In genomic region chr20:5835234-5835845, GRCh38 we compare ENCODE assay signal across 9 cellular contexts.
A peak's percentile ranks its signal among the peaks of the same experiment; 100 is the strongest.
DNase-seq lines count a peak whose midpoint lies in the region; ATAC-seq and FAIRE-seq lines count a peak whose summit lies in the region.
"Had no signal": no experiment of that assay in that cellular context is flagged by ENCODE, and none has a peak within 500 bp of the region (broad histone marks: within the 10 kb centered on the region; RNA-seq: fewer than 3 reads in every experiment).

No MANE protein-coding gene starts in this region.

- H3K27ac Mint-ChIP-seq in IgD-negative memory B cell = peak overlapping the region; percentile 55 to 87 (median 71)
- peak overlapping the region; percentile 87 for H3K27ac Mint-ChIP-seq in activated naive CD4-positive, alpha-beta T cell treated with anti-CD3 and anti-CD28 coated beads, Interleukin-2, amount 50 U/mL, for 24 hours
- H3K27ac Mint-ChIP-seq: T-helper 1 cell treated with Interleukin-12 subunit alpha and Interleukin-12 subunit beta and Interleukin-4 antibody, amounts not matched to agents 30 μg/mL and 1 μg/mL, for 36 hours had no signal

- peak; percentile 99 for FAIRE-seq in islet of Langerhans (lab: Jason Lieb, UNC)

- peaks cover 28% of the 10 kb centered on the region for H3K36me3 Mint-ChIP-seq in IgD-negative memory B cell
- H3K36me3 Mint-ChIP-seq in activated naive CD4-positive, alpha-beta T cell treated with anti-CD3 and anti-CD28 coated beads, Interleukin-2, amount 50 U/mL, for 24 hours = peaks cover 12% of the 10 kb centered on the region

- ATAC-seq in HG03139 (IDR thresholded peaks at IDR 0.05; ENCODE audit: unreplicated experiment) (no peak), GM21529 (IDR thresholded peaks at IDR 0.05; ENCODE audit: unreplicated experiment) (no peak)

- DNase-seq in Ammon's horn (ENCODE audit: low spot score) = peak; percentile 26
- no peak for DNase-seq in anterior cingulate cortex (lab: John Stamatoyannopoulos, UW)
- no peak for DNase-seq in occipital lobe (lab: John Stamatoyannopoulos, UW)

- peaks cover 0 to 4% (median 0%) of the 10 kb centered on the region in 3 donors for H3K9me3 Mint-ChIP-seq in IgD-negative memory B cell
- H3K9me3 Mint-ChIP-seq in activated naive CD4-positive, alpha-beta T cell treated with anti-CD3 and anti-CD28 coated beads, Interleukin-2, amount 50 U/mL, for 24 hours = peaks cover 5% of the 10 kb centered on the region

- peak overlapping the region in 1 of 4 donors; percentile 9 for H3K4me3 Mint-ChIP-seq in IgD-negative memory B cell
- peak overlapping the region; percentile 34 for H3K4me3 Mint-ChIP-seq in activated naive CD4-positive, alpha-beta T cell treated with anti-CD3 and anti-CD28 coated beads, Interleukin-2, amount 50 U/mL, for 24 hours
- H3K4me3 Mint-ChIP-seq: T-helper 1 cell treated with Interleukin-12 subunit alpha and Interleukin-12 subunit beta and Interleukin-4 antibody, amounts not matched to agents 30 μg/mL and 1 μg/mL, for 36 hours had no signal

- H3K4me1 Mint-ChIP-seq in IgD-negative memory B cell = peaks cover 10 to 16% (median 13%) of the 10 kb centered on the region in 3 donors
- H3K4me1 Mint-ChIP-seq in activated naive CD4-positive, alpha-beta T cell treated with anti-CD3 and anti-CD28 coated beads, Interleukin-2, amount 50 U/mL, for 24 hours = peaks cover 41% of the 10 kb centered on the region

- no peaks in the 10 kb centered on the region for H3K27me3 Mint-ChIP-seq in IgD-negative memory B cell
- H3K27me3 Mint-ChIP-seq in activated naive CD4-positive, alpha-beta T cell treated with anti-CD3 and anti-CD28 coated beads, Interleukin-2, amount 50 U/mL, for 24 hours = no peaks in the 10 kb centered on the region
